8 cellular contexts compared by ENCODE assay signal in genomic region chr1:206583461-206584264, GRCh38. TPM values are rescaled to one million over a fixed set of nuclear protein-coding genes. Genes with fewer than 3 reads are reported as not detected.
DNase-seq lines count a peak whose midpoint lies in the region; ATAC-seq, FAIRE-seq and TF ChIP-seq lines count a peak whose summit lies in the region.

No MANE protein-coding gene starts in this region.

- H3K36me3 ChIP-seq in KOPT-K1 (ENCODE audit: insufficient read depth, low read length) = peaks cover 91% of the 10 kb centered on the region
- peaks cover 0 to 16% (median 0%) of the 10 kb centered on the region in 3 donors for H3K36me3 ChIP-seq in pancreas

- H3K27me3 Mint-ChIP-seq in type B pancreatic cell = peaks cover 6% of the 10 kb centered on the region

- H3K4me1 Mint-ChIP-seq in type B pancreatic cell (ENCODE audit: unreplicated experiment) = peaks cover 11% of the 10 kb centered on the region

- H3K27ac ChIP-seq in KOPT-K1 (ENCODE audit: low read depth, low read length, poor library complexity, severe bottlenecking) (peak overlapping the region; percentile 89), pancreas (peak overlapping the region in 1 of 4 donors; percentile 12)

- no peaks in the 10 kb centered on the region for H3K9me3 Mint-ChIP-seq in type B pancreatic cell

- FAIRE-seq in pancreas (lab: Jason Lieb, UNC) = no peak

- no peak overlapping the region for H3K4me3 ChIP-seq in pancreas

- H3K27ac Mint-ChIP-seq in type B pancreatic cell = no peak overlapping the region

- no peaks in the 10 kb centered on the region for H3K9me3 ChIP-seq in KOPT-K1 (ENCODE audit: insufficient read depth, low read length, poor library complexity, severe bottlenecking)
- H3K9me3 ChIP-seq in pancreas = no peaks in the 10 kb centered on the region

- TF ChIP-seq CTCF in pancreas (IDR thresholded peaks at IDR 0.05) (peak; percentile 80 to 95 (median 89)), type B pancreatic cell (conservative IDR thresholded peaks at IDR 0.05) (peak; percentile 92)

- intact Hi-C loops in pancreas (cut with DNase I) = loop anchor here in 2 of 3 donors (5.0 kb wide), 3 partner anchors 36 to 96 kb away; no protein-coding TSS in a partner anchor

- peak; percentile 72 to 78 (median 74) for ATAC-seq in pancreas
- ATAC-seq in GM18498 (IDR thresholded peaks at IDR 0.05; ENCODE audit: unreplicated experiment) = no peak

- DNase-seq in DMS153 (lab: John Stamatoyannopoulos, UW) (peak; percentile 42), SK-MEL-5 (ENCODE audit: low read depth, low spot score) (peak; percentile 73), foreskin melanocyte (peak; percentile 42), pancreas (peak in 5 of 6 donors; percentile 56 to 90 (median 76)), type B pancreatic cell (ENCODE audit: extremely low spot score, unreplicated experiment) (no peak)
- DNase-seq in activated naive CD4-positive, alpha-beta T cell (lab: John Stamatoyannopoulos, UW) = peak; percentile 63 to 80 (median 77)

- in situ Hi-C loops in SK-MEL-5 (cut with HindIII; ENCODE audit: low pct_unique_long_range_greater_than_20kb, low sequenced_read_pairs) = no loop called here

- WGBS in pancreas, 2 donors = 58 to 62% methylated on average over 6 of the region's 6 CpGs

- H3K27me3 ChIP-seq in pancreas = no peaks in the 10 kb centered on the region

- no peaks in the 10 kb centered on the region for H3K4me1 ChIP-seq in pancreas

- no peak overlapping the region for H3K4me3 Mint-ChIP-seq in type B pancreatic cell

- H3K36me3 Mint-ChIP-seq in type B pancreatic cell = peaks cover 2% of the 10 kb centered on the region

RNA-seq across cellular contexts. Expression of gene EIF2D, which starts 28.6 kb away (rescaled TPM):
- total RNA-seq in SK-MEL-5 (2014; rRNA removed; shearing (Covaris generic)) = 57.8 and 58.7 TPM in 2 replicates
- 48.9 and 60.0 TPM in 2 replicates for polyA plus RNA-seq in SK-MEL-5 (2015; cell fraction: cytosol; rRNA removed)
- 94.1 and 109 TPM in 2 replicates for polyA plus RNA-seq in SK-MEL-5 (2015; cell fraction: nucleus; rRNA removed)
- total RNA-seq in pancreas = 10 to 100 TPM; 20.9 to 35.7 (median 27.7) TPM
- polyA plus RNA-seq in pancreas = 10 to 100 TPM; 28.8 to 37.9 TPM
- total RNA-seq in type B pancreatic cell (ENCODE audit: low replicate concordance) = 38.2 and 45.7 TPM in 2 replicates

RNA-seq across cellular contexts. Expression of gene DYRK3, which starts 51.7 kb away (rescaled TPM):
- 26.3 and 33.1 TPM in 2 replicates for total RNA-seq in SK-MEL-5 (2014; rRNA removed; shearing (Covaris generic))
- 11.2 and 14.5 TPM in 2 replicates for polyA plus RNA-seq in SK-MEL-5 (2015; cell fraction: cytosol; rRNA removed)
- 9.8 and 14.0 TPM in 2 replicates for polyA plus RNA-seq in SK-MEL-5 (2015; cell fraction: nucleus; rRNA removed)
- total RNA-seq in pancreas (1 to 10 TPM; 2.3 to 7.0 (median 3.8) TPM), type B pancreatic cell (ENCODE audit: low replicate concordance) (1.0 and 7.2 TPM in 2 replicates)
- 1 to 10 TPM; 2.4 to 4.8 TPM for polyA plus RNA-seq in pancreas
